ENCODE assay signal across 13 cellular contexts in genomic region chr5:14183187-14183939, GRCh38. TPM values are rescaled to one million over a fixed set of nuclear protein-coding genes. Genes with fewer than 3 reads are reported as not detected.
DNase-seq lines count a peak whose midpoint lies in the region; ATAC-seq, FAIRE-seq and TF ChIP-seq lines count a peak whose summit lies in the region.
"Had no signal": no experiment of that assay in that cellular context is flagged by ENCODE, and none has a peak within 500 bp of the region (broad histone marks: within the 10 kb centered on the region; RNA-seq: fewer than 3 reads in every experiment).

No MANE protein-coding gene starts in this region.

- intact Hi-C loops in mammary epithelial cell (cut with micrococcal nuclease), result loop anchor here (2.0 kb wide), 1 partner anchor 39 kb away; no protein-coding TSS in a partner anchor
- intact Hi-C loops in gastrocnemius medialis (cut with DNase I; ENCODE audit: low total_unique reads), result no loop called here
- intact Hi-C loops in Caco-2 (cut with micrococcal nuclease; ENCODE audit: unreplicated experiment), result no loop called here

- H3K79me2 ChIP-seq in mammary epithelial cell (ENCODE audit: insufficient read depth, low read length), result peaks cover 99% of the 10 kb centered on the region

- no peaks in the 10 kb centered on the region for H3K9me3 ChIP-seq in mammary epithelial cell (replicated peaks; ENCODE audit: insufficient read depth, low read length)
- H3K9me3 ChIP-seq in gastrocnemius medialis, result no peaks in the 10 kb centered on the region
- H3K9me3 ChIP-seq in small intestine (ENCODE audit: control insufficient read depth, low read depth), result no peaks in the 10 kb centered on the region
- H3K9me3 ChIP-seq in Caco-2, result no peaks in the 10 kb centered on the region
- H3K9me3 ChIP-seq: BLaER1 had no signal

- BruUV-seq in mammary epithelial cell (replicated peaks; lab: Mats Ljungman, UMichigan) (no TSS peak), Caco-2 (replicated peaks; lab: Mats Ljungman, UMichigan) (no TSS peak)

- peak in 1 of 2 donors; percentile 51 for ATAC-seq in gastrocnemius medialis
- ATAC-seq: activated CD8-positive, alpha-beta T cell treated with anti-CD3 and anti-CD28 coated beads for 36 hours had no signal

- no peak for TF ChIP-seq POLR2A in gastrocnemius medialis (IDR thresholded peaks at IDR 0.05)
- TF ChIP-seq POLR2A in GM12891 (IDR thresholded peaks at IDR 0.05; ENCODE audit: low read depth, low read length), result no peak

- H2AFZ ChIP-seq in mammary epithelial cell (ENCODE audit: low read depth, low read length), result no peak overlapping the region

- CTCF ChIA-PET in mammary epithelial cell (lab: Charles Lee; ENCODE audit: low non-redundant PET), result no interaction called here
- CTCF ChIA-PET in Caco-2 (lab: Charles Lee), result no interaction called here

- H3K36me3 ChIP-seq in mammary epithelial cell (ENCODE audit: insufficient read depth, low read length) (no peaks in the 10 kb centered on the region), gastrocnemius medialis (no peaks in the 10 kb centered on the region), small intestine (ENCODE audit: control insufficient read depth in 2 of 2, insufficient read depth in 2 of 2, low read length in 2 of 2) (no peaks in the 10 kb centered on the region), Caco-2 (ENCODE audit: control insufficient read depth, insufficient read depth, low read length) (no peaks in the 10 kb centered on the region)
- H3K36me3 ChIP-seq: BLaER1 had no signal

- FAIRE-seq in small intestine (lab: Jason Lieb, UNC) (no peak), GM12891 (lab: Jason Lieb, UNC) (no peak)

- H3K27me3 ChIP-seq in mammary epithelial cell (ENCODE audit: insufficient read depth, low read length), result no peaks in the 10 kb centered on the region
- no peaks in the 10 kb centered on the region for H3K27me3 ChIP-seq in gastrocnemius medialis
- H3K27me3 ChIP-seq in small intestine (ENCODE audit: control insufficient read depth in 2 of 2, insufficient read depth in 2 of 2, low read length in 2 of 2), result no peaks in the 10 kb centered on the region
- no peaks in the 10 kb centered on the region for H3K27me3 ChIP-seq in Caco-2 (replicated peaks; ENCODE audit: control insufficient read depth, insufficient read depth, low read length)
- H3K27me3 ChIP-seq: BLaER1 had no signal

- H3K4me2 ChIP-seq in mammary epithelial cell (ENCODE audit: insufficient read depth, low read depth, low read length), result peak overlapping the region; percentile 66

- TF ChIP-seq CTCF in mammary epithelial cell (conservative IDR thresholded peaks at IDR 0.05 in 1 of 2, IDR thresholded peaks at IDR 0.05 in 1 of 2; ENCODE audit: extremely low read depth in 1 of 2, insufficient read depth in 1 of 2, low read depth in 1 of 2, low read length in 2 of 2) (no peak), gastrocnemius medialis (IDR thresholded peaks at IDR 0.05 in 4 of 5, conservative IDR thresholded peaks at IDR 0.05 in 1 of 5) (no peak), Caco-2 (IDR thresholded peaks at IDR 0.05; ENCODE audit: insufficient read depth in 1 of 2, low read depth in 1 of 2, low read length in 1 of 2, severe bottlenecking in 1 of 2, unreplicated experiment in 1 of 2) (no peak)

- POLR2A ChIA-PET in Caco-2 (lab: Charles Lee), result no interaction called here

- WGBS in mammary epithelial cell (ENCODE audit: low coverage, missing lambda C conversion rate), result 30% methylated on average over 7 of the region's 8 CpGs
- 58 to 68% (median 59%) methylated on average over 8 of the region's 8 CpGs for WGBS in small intestine, 3 donors

- dilution Hi-C loops in mammary epithelial cell (cut with HindIII; ENCODE audit: low sequenced_read_pairs), result no loop called here

- H3K4me3 ChIP-seq in mammary epithelial cell (replicated peaks in 1 of 3; ENCODE audit: insufficient read depth in 1 of 3, low read depth in 2 of 3, low read length in 3 of 3) (no peak overlapping the region), gastrocnemius medialis (no peak overlapping the region), small intestine (ENCODE audit: low read depth in 1 of 2, low read length in 2 of 2) (no peak overlapping the region), Caco-2 (ENCODE audit: low read depth, low read length) (no peak overlapping the region)
- H3K4me3 ChIP-seq: BLaER1 had no signal

- peaks cover 84% of the 10 kb centered on the region for H3K4me1 ChIP-seq in mammary epithelial cell (ENCODE audit: insufficient read depth, low read length)
- peaks cover 60 to 65% of the 10 kb centered on the region in 2 donors for H3K4me1 ChIP-seq in gastrocnemius medialis
- H3K4me1 ChIP-seq in small intestine (ENCODE audit: control insufficient read depth in 2 of 2, insufficient read depth in 1 of 2, low read depth in 1 of 2, low read length in 1 of 2), result peaks cover 4 to 14% of the 10 kb centered on the region in 2 donors
- peaks cover 20% of the 10 kb centered on the region for H3K4me1 ChIP-seq in Caco-2

- peak overlapping the region; percentile 59 for H3K27ac ChIP-seq in mammary epithelial cell (ENCODE audit: insufficient read depth, low read depth, low read length)
- H3K27ac ChIP-seq in gastrocnemius medialis, result peak overlapping the region; percentile 60 to 74 (median 71)
- H3K27ac ChIP-seq in small intestine (ENCODE audit: low read depth in 1 of 2, low read length in 1 of 2), result peak overlapping the region in 1 of 2 donors; percentile 85
- H3K27ac ChIP-seq: BLaER1 had no signal

- no peaks in the 10 kb centered on the region for H3K36me3 Mint-ChIP-seq in Caco-2 (ENCODE audit: insufficient read depth, unreplicated experiment)
- H3K36me3 Mint-ChIP-seq: activated naive CD8-positive, alpha-beta T cell treated with anti-CD3 and anti-CD28 coated beads, Interleukin-2, amount 10 ng/mL, durations not matched to agents 7 days and 5 days had no signal

- no peak overlapping the region for H3K9ac ChIP-seq in mammary epithelial cell (ENCODE audit: insufficient read depth, low read length)
- H3K9ac ChIP-seq: BLaER1 had no signal

- no peak overlapping the region for H3K27ac Mint-ChIP-seq in Caco-2 (ENCODE audit: unreplicated experiment)
- H3K27ac Mint-ChIP-seq: activated CD8-positive, alpha-beta T cell treated with anti-CD3 and anti-CD28 coated beads for 36 hours; activated naive CD8-positive, alpha-beta T cell treated with anti-CD3 and anti-CD28 coated beads, Interleukin-2, amount 10 ng/mL, durations not matched to agents 7 days and 5 days; endodermal cell had no signal

- H3K9me3 Mint-ChIP-seq in Caco-2 (ENCODE audit: unreplicated experiment), result no peaks in the 10 kb centered on the region
- H3K9me3 Mint-ChIP-seq: activated CD8-positive, alpha-beta T cell treated with anti-CD3 and anti-CD28 coated beads for 36 hours; activated naive CD8-positive, alpha-beta T cell treated with anti-CD3 and anti-CD28 coated beads, Interleukin-2, amount 10 ng/mL, durations not matched to agents 7 days and 5 days; endodermal cell had no signal

- H3K4me3 Mint-ChIP-seq in Caco-2 (ENCODE audit: unreplicated experiment), result no peak overlapping the region
- H3K4me3 Mint-ChIP-seq: activated CD8-positive, alpha-beta T cell treated with anti-CD3 and anti-CD28 coated beads for 36 hours; activated naive CD8-positive, alpha-beta T cell treated with anti-CD3 and anti-CD28 coated beads, Interleukin-2, amount 10 ng/mL, durations not matched to agents 7 days and 5 days; endodermal cell had no signal

- peaks cover 10% of the 10 kb centered on the region for H3K4me1 Mint-ChIP-seq in Caco-2 (ENCODE audit: low read depth, unreplicated experiment)
- H3K4me1 Mint-ChIP-seq: activated naive CD8-positive, alpha-beta T cell treated with anti-CD3 and anti-CD28 coated beads, Interleukin-2, amount 10 ng/mL, durations not matched to agents 7 days and 5 days had no signal

- in situ Hi-C loops in mammary epithelial cell (cut with MboI; ENCODE audit: low sequenced_read_pairs in 2 of 2), result no loop called here
- in situ Hi-C loops in gastrocnemius medialis (cut with MboI; ENCODE audit: low sequenced_read_pairs in 4 of 4), result no loop called here
- in situ Hi-C loops in KBM-7 (cut with MboI; ENCODE audit: low pct_unique_long_range_greater_than_20kb, low sequenced_read_pairs), result no loop called here

- H4K20me1 ChIP-seq in mammary epithelial cell (ENCODE audit: insufficient read depth, low read length), result no peaks in the 10 kb centered on the region

- H3K27me3 Mint-ChIP-seq in Caco-2 (ENCODE audit: insufficient read depth, unreplicated experiment), result no peaks in the 10 kb centered on the region
- H3K27me3 Mint-ChIP-seq: activated CD8-positive, alpha-beta T cell treated with anti-CD3 and anti-CD28 coated beads for 36 hours had no signal

- DNase-seq in DMS 273 treated with DMSO at 0.1 percent for 48 hours (lab: John Stamatoyannopoulos, UW), result peak; percentile 23
- no peak for DNase-seq in mammary epithelial cell
- DNase-seq in hepatic stellate cell (ENCODE audit: low spot score), result peak; percentile 44
- peak in 1 of 2 donors; percentile 16 for DNase-seq in gastrocnemius medialis
- DNase-seq in KBM-7, result no peak
- DNase-seq in small intestine, result no peak
- DNase-seq in Caco-2, result no peak
- DNase-seq in GM12891 (ENCODE audit: insufficient read length, low spot score), result no peak
- DNase-seq: activated CD8-positive, alpha-beta T cell treated with anti-CD3 and anti-CD28 coated beads for 36 hours; activated naive CD8-positive, alpha-beta T cell treated with anti-CD3 and anti-CD28 coated beads, Interleukin-2, amount 10 ng/mL, durations not matched to agents 7 days and 5 days; endodermal cell; NCI-H1105 treated with DMSO at 0.1 percent for 48 hours had no signal

TF ChIP-seq in GM12891, 5 proteins besides CTCF, POLR2A, EP300 and RAD21:
- no peak for TF ChIP-seq TAF1 (IDR thresholded peaks at IDR 0.05; ENCODE audit: low read depth, low read length)
- TF ChIP-seq POLR2AphosphoS5 (IDR thresholded peaks at IDR 0.05; ENCODE audit: low read depth, low read length), result no peak
TF ChIP-seq in GM12891: peak in this region for 0.

RNA-seq across cellular contexts. Expression of gene TRIO, which starts 40.2 kb away (rescaled TPM):
- total RNA-seq in mammary epithelial cell (100 to 1,000 TPM; 160 to 219 TPM), gastrocnemius medialis (10 to 100 TPM; 31.5 to 57.5 (median 50.4) TPM), Caco-2 (2022) (92.0 and 98.9 TPM in 2 replicates)
- polyA plus RNA-seq in mammary epithelial cell (52.8 TPM), small intestine (10 to 100 TPM; 13.2 to 26.6 (median 19.9) TPM)
- 319 TPM for polyA minus RNA-seq in mammary epithelial cell
- 24.2 TPM for polyA plus RNA-seq in GM12891 (2012; ENCODE audit: low read depth, missing spikeins)

Comparison
In these comparisons a context has a peak if more than half of its experiments do, and no peak if none do; other contexts are left out.
1. DNase-seq: peak in DMS 273 treated with DMSO at 0.1 percent for 48 hours (single experiment) and hepatic stellate cell (single experiment); none in mammary epithelial cell (single experiment), KBM-7 (single experiment), small intestine (single experiment), Caco-2 (0 of 2) and GM12891 (single experiment).